ENCODE assay signal across 13 cellular contexts in the genomic region with DNA sequence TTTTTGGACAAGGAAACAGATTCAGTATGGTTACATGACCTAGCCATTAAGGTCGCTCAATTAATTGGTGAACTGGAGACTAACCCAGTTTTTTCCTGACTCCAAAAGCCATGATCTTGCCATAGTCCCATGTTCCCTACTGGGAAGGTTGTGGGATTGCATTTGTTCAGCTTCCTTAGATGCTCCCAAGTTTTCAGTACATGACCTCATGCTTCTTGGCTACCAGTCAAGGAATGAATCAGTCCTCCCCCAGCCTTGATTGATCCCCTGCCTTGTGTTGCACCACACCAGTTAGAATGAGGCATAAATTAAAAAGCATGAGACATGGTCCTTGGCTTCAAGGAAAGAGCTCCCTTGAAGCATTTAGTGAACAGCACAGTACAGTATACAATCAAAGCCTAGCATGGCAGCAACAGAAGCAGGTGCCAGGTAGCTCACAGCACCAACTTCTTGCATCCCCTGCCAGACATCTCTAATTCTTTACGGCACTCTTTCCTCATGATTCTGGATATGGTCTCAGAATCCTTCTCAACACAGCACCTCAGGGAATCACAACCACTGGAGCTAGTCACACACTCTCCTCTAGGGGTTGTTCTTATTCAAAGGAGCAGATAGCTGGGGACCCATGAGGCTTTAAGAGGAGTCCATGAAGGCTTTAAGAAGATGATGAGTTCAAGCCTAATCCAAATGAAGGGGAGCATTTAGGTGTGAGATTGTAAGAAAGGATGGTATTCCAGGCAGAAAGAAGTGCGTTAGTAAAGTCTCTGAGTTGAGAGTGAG.
DNase-seq lines count a peak whose midpoint lies in the region; ATAC-seq, FAIRE-seq and TF ChIP-seq lines count a peak whose summit lies in the region.
"Had no signal": no experiment of that assay in that cellular context is flagged by ENCODE, and none has a peak within 500 bp of the region (broad histone marks: within the 10 kb centered on the region; RNA-seq: fewer than 3 reads in every experiment).

No MANE protein-coding gene starts in this region.

- in situ Hi-C loops in mammary epithelial cell (cut with MboI; ENCODE audit: low sequenced_read_pairs in 2 of 2) = no loop called here

- no peak overlapping the region for H3K27ac Mint-ChIP-seq in CD8-positive, alpha-beta memory T cell
- H3K27ac Mint-ChIP-seq: activated CD4-positive, alpha-beta T cell treated with anti-CD3 and anti-CD28 coated beads, Interleukin-2, amount 10 ng/mL, durations not matched to agents 7 days and 5 days; activated naive CD8-positive, alpha-beta T cell treated with anti-CD3 and anti-CD28 coated beads, Interleukin-2, amount 10 ng/mL, durations not matched to agents 7 days and 5 days had no signal

- H3K4me1 ChIP-seq in mammary epithelial cell (ENCODE audit: insufficient read depth, low read length) = no peaks in the 10 kb centered on the region
- peaks cover 11% of the 10 kb centered on the region for H3K4me1 ChIP-seq in keratinocyte (ENCODE audit: control insufficient read depth, extremely low read depth, insufficient read depth, low read length)
- H3K4me1 ChIP-seq in aorta (ENCODE audit: control insufficient read depth in 1 of 2, insufficient read depth in 2 of 2, low read length in 2 of 2) = no peaks in the 10 kb centered on the region
- no peaks in the 10 kb centered on the region for H3K4me1 ChIP-seq in CD8-positive, alpha-beta memory T cell (ENCODE audit: insufficient read depth, low read length)
- H3K4me1 ChIP-seq: stomach had no signal

- no peak overlapping the region for H3K27ac ChIP-seq in mammary epithelial cell (ENCODE audit: insufficient read depth, low read depth, low read length)
- H3K27ac ChIP-seq in keratinocyte (ENCODE audit: control insufficient read depth, insufficient read depth, low read length) = no peak overlapping the region
- H3K27ac ChIP-seq in aorta (ENCODE audit: low read depth in 1 of 2, low read length in 2 of 2) = no peak overlapping the region
- no peak overlapping the region for H3K27ac ChIP-seq in CD8-positive, alpha-beta memory T cell (ENCODE audit: low read depth, low read length)
- H3K27ac ChIP-seq: esophagus squamous epithelium, SJCRH30, stomach had no signal

- peaks cover 10 to 26% of the 10 kb centered on the region in 2 donors for H3K27me3 Mint-ChIP-seq in CD8-positive, alpha-beta memory T cell
- H3K27me3 Mint-ChIP-seq: activated CD4-positive, alpha-beta T cell treated with anti-CD3 and anti-CD28 coated beads, Interleukin-2, amount 10 ng/mL, durations not matched to agents 7 days and 5 days had no signal

- dilution Hi-C loops in mammary epithelial cell (cut with HindIII; ENCODE audit: low sequenced_read_pairs) (loop anchor here (5.0 kb wide), 1 partner anchor 67 kb away; no protein-coding TSS in a partner anchor), keratinocyte (cut with MboI; ENCODE audit: extremely low pct_ligation_motif_present, low sequenced_read_pairs) (no loop called here)

- no peaks in the 10 kb centered on the region for H3K36me3 Mint-ChIP-seq in CD8-positive, alpha-beta memory T cell
- H3K36me3 Mint-ChIP-seq: activated naive CD8-positive, alpha-beta T cell treated with anti-CD3 and anti-CD28 coated beads, Interleukin-2, amount 10 ng/mL, durations not matched to agents 7 days and 5 days had no signal

- TF ChIP-seq CTCF in mammary epithelial cell (conservative IDR thresholded peaks at IDR 0.05 in 1 of 2, IDR thresholded peaks at IDR 0.05 in 1 of 2; ENCODE audit: extremely low read depth in 1 of 2, insufficient read depth in 1 of 2, low read depth in 1 of 2, low read length in 2 of 2) = no peak
- peak in 1 of 3 experiments; percentile 11 for TF ChIP-seq CTCF in keratinocyte (optimal IDR thresholded peaks at IDR 0.05 in 1 of 3, IDR thresholded peaks at IDR 0.05 in 1 of 3, conservative IDR thresholded peaks at IDR 0.05 in 1 of 3; ENCODE audit: extremely low read depth in 1 of 3, insufficient read depth in 2 of 3, low read length in 3 of 3)

- H3K9me3 ChIP-seq in mammary epithelial cell (replicated peaks; ENCODE audit: insufficient read depth, low read length) (no peaks in the 10 kb centered on the region), keratinocyte (ENCODE audit: control insufficient read depth, low read depth, low read length) (no peaks in the 10 kb centered on the region), aorta (ENCODE audit: control insufficient read depth, low read length) (no peaks in the 10 kb centered on the region)
- no peaks in the 10 kb centered on the region for H3K9me3 ChIP-seq in CD8-positive, alpha-beta memory T cell (ENCODE audit: low read length)
- H3K9me3 ChIP-seq: esophagus squamous epithelium, SJCRH30, stomach had no signal

- no TSS peak for BruUV-seq in mammary epithelial cell (replicated peaks; lab: Mats Ljungman, UMichigan)

- POLR2A ChIA-PET in CD8-positive, alpha-beta memory T cell (lab: Charles Lee) = no interaction called here

- peak; percentile 52 for DNase-seq in LHCN-M2 (ENCODE audit: low read depth)
- DNase-seq in mammary epithelial cell = peak; percentile 72
- DNase-seq in keratinocyte (ENCODE audit: low read depth, low spot score) = peak; percentile 25
- no peak for DNase-seq in aorta
- DNase-seq in CD8-positive, alpha-beta memory T cell = no peak
- DNase-seq in DMS53 treated with DMSO at 0.1 percent for 48 hours (lab: John Stamatoyannopoulos, UW; ENCODE audit: unreplicated experiment) = no peak
- DNase-seq: activated CD4-positive, alpha-beta T cell treated with anti-CD3 and anti-CD28 coated beads, Interleukin-2, amount 10 ng/mL, durations not matched to agents 7 days and 5 days; activated naive CD8-positive, alpha-beta T cell treated with anti-CD3 and anti-CD28 coated beads, Interleukin-2, amount 10 ng/mL, durations not matched to agents 7 days and 5 days; esophagus squamous epithelium; NCI-H1930; stomach had no signal

- CTCF ChIA-PET in mammary epithelial cell (lab: Charles Lee; ENCODE audit: low non-redundant PET) = interaction anchor here (0.6 kb wide), 2 partner anchors 20 to 159 kb away, joined by 3 to 8 read pairs; no protein-coding TSS in a partner anchor
- CTCF ChIA-PET in CD8-positive, alpha-beta memory T cell (lab: Charles Lee) = no interaction called here

- H3K4me3 ChIP-seq in mammary epithelial cell (replicated peaks in 1 of 3; ENCODE audit: insufficient read depth in 1 of 3, low read depth in 2 of 3, low read length in 3 of 3) = no peak overlapping the region
- H3K4me3 ChIP-seq in keratinocyte (ENCODE audit: control insufficient read depth in 2 of 3, extremely low read depth in 1 of 3, insufficient read depth in 2 of 3, low read depth in 1 of 3, low read length in 3 of 3) = no peak overlapping the region
- H3K4me3 ChIP-seq in aorta (ENCODE audit: low read length in 2 of 2) = no peak overlapping the region
- H3K4me3 ChIP-seq in CD8-positive, alpha-beta memory T cell (ENCODE audit: low read length) = no peak overlapping the region
- H3K4me3 ChIP-seq: esophagus squamous epithelium, SJCRH30, stomach had no signal

- H4K20me1 ChIP-seq in mammary epithelial cell (ENCODE audit: insufficient read depth, low read length) = no peaks in the 10 kb centered on the region
- H4K20me1 ChIP-seq in keratinocyte (ENCODE audit: control insufficient read depth, extremely low read depth, insufficient read depth, low read length) = no peaks in the 10 kb centered on the region

- no peak overlapping the region for H3K4me3 Mint-ChIP-seq in CD8-positive, alpha-beta memory T cell
- H3K4me3 Mint-ChIP-seq: activated CD4-positive, alpha-beta T cell treated with anti-CD3 and anti-CD28 coated beads, Interleukin-2, amount 10 ng/mL, durations not matched to agents 7 days and 5 days; activated naive CD8-positive, alpha-beta T cell treated with anti-CD3 and anti-CD28 coated beads, Interleukin-2, amount 10 ng/mL, durations not matched to agents 7 days and 5 days had no signal

- no peaks in the 10 kb centered on the region for H3K79me2 ChIP-seq in mammary epithelial cell (ENCODE audit: insufficient read depth, low read length)
- H3K79me2 ChIP-seq in keratinocyte (ENCODE audit: control insufficient read depth, insufficient read depth, low read length) = no peaks in the 10 kb centered on the region

- no peaks in the 10 kb centered on the region for H3K4me1 Mint-ChIP-seq in CD8-positive, alpha-beta memory T cell
- H3K4me1 Mint-ChIP-seq: activated CD4-positive, alpha-beta T cell treated with anti-CD3 and anti-CD28 coated beads, Interleukin-2, amount 10 ng/mL, durations not matched to agents 7 days and 5 days; activated naive CD8-positive, alpha-beta T cell treated with anti-CD3 and anti-CD28 coated beads, Interleukin-2, amount 10 ng/mL, durations not matched to agents 7 days and 5 days had no signal

- ATAC-seq in aorta (ENCODE audit: low FRiP score) = peak; percentile 88
- ATAC-seq in GM18511 (IDR thresholded peaks at IDR 0.05; ENCODE audit: unreplicated experiment) = no peak

- H3K36me3 ChIP-seq in mammary epithelial cell (ENCODE audit: insufficient read depth, low read length) = no peaks in the 10 kb centered on the region
- H3K36me3 ChIP-seq in keratinocyte (ENCODE audit: control insufficient read depth in 2 of 2, extremely low read depth in 1 of 2, insufficient read depth in 2 of 2, low read length in 2 of 2) = no peaks in the 10 kb centered on the region
- H3K36me3 ChIP-seq in aorta (ENCODE audit: control insufficient read depth in 1 of 2, insufficient read depth in 2 of 2, low read length in 1 of 2) = no peaks in the 10 kb centered on the region
- H3K36me3 ChIP-seq in CD8-positive, alpha-beta memory T cell (ENCODE audit: insufficient read depth, low read length) = no peaks in the 10 kb centered on the region
- H3K36me3 ChIP-seq: esophagus squamous epithelium, SJCRH30, stomach had no signal

- no peaks in the 10 kb centered on the region for H3K27me3 ChIP-seq in mammary epithelial cell (ENCODE audit: insufficient read depth, low read length)
- H3K27me3 ChIP-seq in keratinocyte (ENCODE audit: control insufficient read depth, extremely low read depth, insufficient read depth, low read length) = no peaks in the 10 kb centered on the region
- no peaks in the 10 kb centered on the region for H3K27me3 ChIP-seq in aorta (ENCODE audit: control insufficient read depth in 1 of 2, insufficient read depth in 2 of 2, low read length in 1 of 2)
- no peaks in the 10 kb centered on the region for H3K27me3 ChIP-seq in CD8-positive, alpha-beta memory T cell (ENCODE audit: insufficient read depth, low read length, poor library complexity, severe bottlenecking)
- H3K27me3 ChIP-seq: esophagus squamous epithelium, SJCRH30, stomach had no signal

- no peak overlapping the region for H3K9ac ChIP-seq in mammary epithelial cell (ENCODE audit: insufficient read depth, low read length)
- H3K9ac ChIP-seq in keratinocyte (ENCODE audit: control insufficient read depth, extremely low read depth, insufficient read depth, low read length) = no peak overlapping the region

- intact Hi-C loops in mammary epithelial cell (cut with micrococcal nuclease) (no loop called here), aorta (cut with DNase I) (no loop called here)

- no peak for FAIRE-seq in keratinocyte (lab: Jason Lieb, UNC)

- 4% methylated on average over 2 of the region's 3 CpGs for WGBS in mammary epithelial cell (ENCODE audit: low coverage, missing lambda C conversion rate)
- 89 to 92% methylated on average over 3 of the region's 3 CpGs for WGBS in aorta, 2 donors

- H3K9me3 Mint-ChIP-seq in CD8-positive, alpha-beta memory T cell = no peaks in the 10 kb centered on the region
- H3K9me3 Mint-ChIP-seq: activated CD4-positive, alpha-beta T cell treated with anti-CD3 and anti-CD28 coated beads, Interleukin-2, amount 10 ng/mL, durations not matched to agents 7 days and 5 days; activated naive CD8-positive, alpha-beta T cell treated with anti-CD3 and anti-CD28 coated beads, Interleukin-2, amount 10 ng/mL, durations not matched to agents 7 days and 5 days had no signal

- H2AFZ ChIP-seq in mammary epithelial cell (ENCODE audit: low read depth, low read length) = no peak overlapping the region
- no peak overlapping the region for H2AFZ ChIP-seq in keratinocyte (ENCODE audit: control insufficient read depth, low read length)

- no peaks in the 10 kb centered on the region for H3K9me1 ChIP-seq in keratinocyte (ENCODE audit: control insufficient read depth, extremely low read depth, insufficient read depth, low read length)

- H3K4me2 ChIP-seq in mammary epithelial cell (ENCODE audit: insufficient read depth, low read depth, low read length) = no peak overlapping the region
- H3K4me2 ChIP-seq in keratinocyte (ENCODE audit: control insufficient read depth, extremely low read depth, insufficient read depth, low read depth, low read length) = no peak overlapping the region

Comparison
In these comparisons a context has a peak if more than half of its experiments do, and no peak if none do; other contexts are left out.
1. DNase-seq: peak in LHCN-M2 (single experiment), mammary epithelial cell (single experiment) and keratinocyte (single experiment); none in aorta (0 of 2), CD8-positive, alpha-beta memory T cell (0 of 5) and DMS53 treated with DMSO at 0.1 percent for 48 hours (single experiment).